ENCODE assay signal across 18 cellular contexts in genomic region chr22:36125994-36126531, GRCh38. TPM values are rescaled to one million over a fixed set of nuclear protein-coding genes. Genes with fewer than 3 reads are reported as not detected.
DNase-seq lines count a peak whose midpoint lies in the region; ATAC-seq, FAIRE-seq and TF ChIP-seq lines count a peak whose summit lies in the region.
"Had no signal": no experiment of that assay in that cellular context is flagged by ENCODE, and none has a peak within 500 bp of the region (broad histone marks: within the 10 kb centered on the region; RNA-seq: fewer than 3 reads in every experiment).

No MANE protein-coding gene starts in this region.

- H3K14ac ChIP-seq in IMR-90 (replicated peaks; ENCODE audit: low read depth, low read length) = no peak overlapping the region
- H3K14ac ChIP-seq in H9 (ENCODE audit: insufficient read depth, low read length) = no peak overlapping the region

- H3K36me3 Mint-ChIP-seq in H9 (ENCODE audit: insufficient read depth in 1 of 3, low read depth in 3 of 3) = no peaks in the 10 kb centered on the region
- H3K36me3 Mint-ChIP-seq: CD4-positive, alpha-beta memory T cell had no signal

- no peak overlapping the region for H4K91ac ChIP-seq in IMR-90 (ENCODE audit: insufficient read depth, low read depth, low read length)
- H4K91ac ChIP-seq in H9 (ENCODE audit: insufficient read length, low read depth, low read length) = no peak overlapping the region

- ATAC-seq in A549 = no peak
- no peak for ATAC-seq in IMR-90 (ENCODE audit: low read depth)
- ATAC-seq in K562 = no peak
- ATAC-seq: GM23338 had no signal

- no peak overlapping the region for H3K27ac Mint-ChIP-seq in H9
- H3K27ac Mint-ChIP-seq: CD4-positive, alpha-beta memory T cell; GM23338 had no signal

- POLR2A ChIA-PET in A549 (lab: Yijun Ruan, JAX) (no interaction called here), IMR-90 (lab: Charles Lee; ENCODE audit: unreplicated experiment) (no interaction called here), K562 (lab: Yijun Ruan, JAX) (no interaction called here)

- TF ChIP-seq RAD21 in A549 (conservative IDR thresholded peaks at IDR 0.05 in 1 of 2, IDR thresholded peaks at IDR 0.05 in 1 of 2) = no peak
- no peak for TF ChIP-seq RAD21 in IMR-90 (IDR thresholded peaks at IDR 0.05; ENCODE audit: low read length)
- no peak for TF ChIP-seq RAD21 in K562 (CRISPR knock-in tag; conservative IDR thresholded peaks at IDR 0.05 in 1 of 2, IDR thresholded peaks at IDR 0.05 in 1 of 2)

- dilution Hi-C loops in IMR-90 (cut with HindIII; ENCODE audit: low sequenced_read_pairs, unreplicated experiment) = no loop called here

- H2BK12ac ChIP-seq in H9 (ENCODE audit: insufficient read length, low read depth, low read length) = no peak overlapping the region

- no CpG with 5 or more reads among the region's 1 CpG for WGBS in A549 (ENCODE audit: missing lambda C conversion rate)
- no CpG with 5 or more reads among the region's 1 CpG for WGBS in IMR-90 (ENCODE audit: extremely low coverage in 2 of 2, insufficient read length in 1 of 2), 2 experiments
- 22% methylated on average over 1 of the region's 1 CpG for WGBS in K562 (ENCODE audit: insufficient coverage, low coverage, missing lambda C conversion rate)
- no CpG with 5 or more reads among the region's 1 CpG for WGBS in H9 (ENCODE audit: extremely low coverage, insufficient read length, low lambda C conversion rate)

- CTCF ChIA-PET in A549 (lab: Yijun Ruan, JAX) = interaction anchor here (0.7 to 3.0 kb wide), 5 partner anchors 11 to 695 kb away, joined by 3 to 16 read pairs (median 10); no protein-coding TSS in a partner anchor
- CTCF ChIA-PET in IMR-90 (lab: Yijun Ruan, JAX) = no interaction called here
- CTCF ChIA-PET in K562 (lab: Yijun Ruan, JAX; ENCODE audit: low intra/inter-chr PET ratio) = no interaction called here

- H3K4ac ChIP-seq in IMR-90 (ENCODE audit: low read depth, low read length) = no peak overlapping the region
- no peak overlapping the region for H3K4ac ChIP-seq in H9 (ENCODE audit: low read depth, low read length)

- H3K4me1 ChIP-seq in A549 = peaks cover 6% of the 10 kb centered on the region
- no peaks in the 10 kb centered on the region for H3K4me1 ChIP-seq in IMR-90 (ENCODE audit: control insufficient read depth, insufficient read depth, low read length)
- H3K4me1 ChIP-seq in K562 (replicated peaks in 1 of 2; ENCODE audit: control insufficient read depth in 2 of 2, insufficient read depth in 2 of 2, low read length in 2 of 2) = peaks cover 2 to 9% of the 10 kb centered on the region in 2 experiments; a peak in 4 of 5 replicates
- H3K4me1 ChIP-seq in H9 (ENCODE audit: insufficient read depth, low read length) = 0 out of 2 replicates have a peak, but pooled peaks cover 3% of the 10 kb centered on the region

- H3K27ac ChIP-seq in A549 (no peak overlapping the region), IMR-90 (ENCODE audit: insufficient read depth, low read length) (no peak overlapping the region), K562 (ENCODE audit: extremely low read depth, low read depth, low read length) (no peak overlapping the region), H9 (ENCODE audit: insufficient read length, low read depth, low read length) (no peak overlapping the region)

- H3K9me3 Mint-ChIP-seq in H9 = no peaks in the 10 kb centered on the region; a peak in 1 of 5 replicates
- H3K9me3 Mint-ChIP-seq: GM23338 had no signal

- H3K9me3 ChIP-seq in A549 = no peaks in the 10 kb centered on the region
- H3K9me3 ChIP-seq in IMR-90 (ENCODE audit: control insufficient read depth, insufficient read depth, low read length) = no peaks in the 10 kb centered on the region
- no peaks in the 10 kb centered on the region for H3K9me3 ChIP-seq in K562 (replicated peaks; ENCODE audit: control insufficient read depth, insufficient read depth, low read depth, low read length)
- no peaks in the 10 kb centered on the region for H3K9me3 ChIP-seq in H9 (ENCODE audit: control insufficient read depth, low read depth, low read length)
- H3K9me3 ChIP-seq: HAP-1 had no signal

- FAIRE-seq in A549 (lab: Jason Lieb, UNC) (no peak), K562 (lab: Jason Lieb, UNC) (no peak)
- FAIRE-seq: GM18507 had no signal

- BruUV-seq in IMR-90 (replicated peaks; lab: Mats Ljungman, UMichigan) (no TSS peak), K562 (replicated peaks; lab: Mats Ljungman, UMichigan) (no TSS peak)

- H3K4me3 ChIP-seq in A549 = no peak overlapping the region
- no peak overlapping the region for H3K4me3 ChIP-seq in IMR-90 (ENCODE audit: insufficient read depth, low read depth, low read length)
- no peak overlapping the region for H3K4me3 ChIP-seq in K562
- H3K4me3 ChIP-seq: GM23338, HAP-1 had no signal

- TF ChIP-seq CTCF in A549 (IDR thresholded peaks at IDR 0.05) = no peak
- no peak for TF ChIP-seq CTCF in IMR-90 (conservative IDR thresholded peaks at IDR 0.05; ENCODE audit: low read depth, low read length)
- no peak for TF ChIP-seq CTCF in K562 (IDR thresholded peaks at IDR 0.05 in 2 of 3, conservative IDR thresholded peaks at IDR 0.05 in 1 of 3; ENCODE audit: insufficient read depth in 2 of 3, low read depth in 1 of 3, low read length in 3 of 3)
- TF ChIP-seq CTCF in H9 (conservative IDR thresholded peaks at IDR 0.05) = no peak

- H3K79me2 ChIP-seq in K562 (ENCODE audit: control insufficient read depth, insufficient read depth, low read length) = no peaks in the 10 kb centered on the region
- H3K79me2 ChIP-seq in H9 (ENCODE audit: insufficient read depth, low read length) = no peaks in the 10 kb centered on the region

- no peak overlapping the region for H3K9ac ChIP-seq in IMR-90 (ENCODE audit: low read depth, low read length)
- H3K9ac ChIP-seq in K562 (ENCODE audit: insufficient read depth in 1 of 2, low read depth in 2 of 2, low read length in 2 of 2) = no peak overlapping the region
- no peak overlapping the region for H3K9ac ChIP-seq in H9 (ENCODE audit: extremely low read depth, insufficient read length, low read length)

- H4K5ac ChIP-seq in IMR-90 (ENCODE audit: low read depth, low read length) (no peak overlapping the region), H9 (ENCODE audit: insufficient read length, low read depth, low read length) (no peak overlapping the region)

- TF ChIP-seq EP300 in A549 (IDR thresholded peaks at IDR 0.05) = no peak
- no peak for TF ChIP-seq EP300 in K562 (IDR thresholded peaks at IDR 0.05; ENCODE audit: low read length)

- H3K27me3 Mint-ChIP-seq in H9 (ENCODE audit: low read depth) = peaks cover 43% of the 10 kb centered on the region
- H3K27me3 Mint-ChIP-seq: CD4-positive, alpha-beta memory T cell had no signal

- in situ Hi-C loops in IMR-90 (cut with MboI; ENCODE audit: low sequenced_read_pairs) = loop anchor here (10.0 kb wide), 3 partner anchors 501 to 771 kb away; no protein-coding TSS in a partner anchor
- in situ Hi-C loops in K562 (cut with MboI) = loop anchor here (10.0 kb wide), 2 partner anchors 511 to 771 kb away; partner anchors contain the start of gene MB

- no peak overlapping the region for H4K8ac ChIP-seq in IMR-90 (ENCODE audit: low read depth in 2 of 2, low read length in 2 of 2)
- H4K8ac ChIP-seq in H9 (replicated peaks; ENCODE audit: insufficient read length, low read depth, low read length) = no peak overlapping the region

- H3T11ph ChIP-seq in H9 (ENCODE audit: low read length) = no peak overlapping the region

- H3K27me3 ChIP-seq in IMR-90 (ENCODE audit: control insufficient read depth, insufficient read depth, low read length) = peaks cover 14% of the 10 kb centered on the region
- H3K27me3 ChIP-seq in K562 (ENCODE audit: control insufficient read depth in 2 of 2, insufficient read depth in 2 of 2, low read length in 2 of 2) = peaks cover 18 to 34% of the 10 kb centered on the region in 2 experiments
- H3K27me3 ChIP-seq in H9 (ENCODE audit: insufficient read depth, low read length) = no peaks in the 10 kb centered on the region

- H3K79me1 ChIP-seq in IMR-90 (ENCODE audit: low read depth in 1 of 2, low read length in 2 of 2) = no peaks in the 10 kb centered on the region
- H3K79me1 ChIP-seq in H9 (ENCODE audit: insufficient read depth, low read depth, low read length, poor library complexity, severe bottlenecking) = no peaks in the 10 kb centered on the region

- H3K4me3 Mint-ChIP-seq in H9 = no peak overlapping the region
- H3K4me3 Mint-ChIP-seq: CD4-positive, alpha-beta memory T cell; GM23338 had no signal

- TF ChIP-seq POLR2A in A549 (IDR thresholded peaks at IDR 0.05; ENCODE audit: low read length) (no peak), IMR-90 (IDR thresholded peaks at IDR 0.05; ENCODE audit: low read depth, low read length) (no peak), K562 (conservative IDR thresholded peaks at IDR 0.05) (no peak)

- peak overlapping the region; percentile 68 for H2AK9ac ChIP-seq in IMR-90 (replicated peaks; ENCODE audit: low read depth, low read length, poor library complexity)

- no peak overlapping the region for H2BK20ac ChIP-seq in IMR-90 (ENCODE audit: low read depth, low read length)
- no peak overlapping the region for H2BK20ac ChIP-seq in H9 (ENCODE audit: low read depth, low read length, poor library complexity, severe bottlenecking)

- H3K23ac ChIP-seq in IMR-90 (ENCODE audit: low read depth, low read length) = no peak overlapping the region
- no peak overlapping the region for H3K23ac ChIP-seq in H9 (ENCODE audit: insufficient read length, low read depth, low read length)

- H3K9me1 ChIP-seq in IMR-90 (ENCODE audit: insufficient read depth, low read length) = no peaks in the 10 kb centered on the region; the same call in 1 of the 2 replicates
- no peaks in the 10 kb centered on the region for H3K9me1 ChIP-seq in K562 (ENCODE audit: control insufficient read depth, insufficient read depth, low read length)

- H2AFZ ChIP-seq in IMR-90 (replicated peaks; ENCODE audit: low read length, poor library complexity) (no peak overlapping the region), K562 (ENCODE audit: low read depth, low read length) (no peak overlapping the region), H9 (ENCODE audit: low read length) (no peak overlapping the region)
- H2AFZ ChIP-seq: GM23338 had no signal

- no peak for DNase-seq in A549 (ENCODE audit: low read depth in 1 of 2, low spot score in 1 of 2)
- no peak for DNase-seq in IMR-90
- no peak for DNase-seq in K562 (ENCODE audit: extremely low read depth in 1 of 4, low spot score in 3 of 4)
- DNase-seq in posterior vena cava (ENCODE audit: low spot score) = no peak
- no peak for DNase-seq in dedifferentiated amniotic fluid mesenchymal stem cell (ENCODE audit: extremely low spot score)
- no peak for DNase-seq in H9
- DNase-seq: 8988T; C1 segment of cervical spinal cord; Calu3; CD4-positive, alpha-beta memory T cell; COR-L47; DMS79 treated with DMSO at 0.1 percent for 48 hours; GF-D8 had no signal

- peaks cover 20% of the 10 kb centered on the region in 2 experiments for H3K4me1 Mint-ChIP-seq in H9

- no peak overlapping the region for H3K18ac ChIP-seq in IMR-90 (ENCODE audit: low read depth, low read length)
- no peak overlapping the region for H3K18ac ChIP-seq in H9 (ENCODE audit: insufficient read length, low read depth, low read length)

- H2AK5ac ChIP-seq in IMR-90 (ENCODE audit: low read depth, low read length) (no peak overlapping the region), H9 (ENCODE audit: insufficient read length, low read length) (no peak overlapping the region)

- H3K56ac ChIP-seq in IMR-90 (ENCODE audit: extremely low read depth, insufficient read depth, low read length) (no peak overlapping the region), H9 (ENCODE audit: insufficient read length, low read depth, low read length) (no peak overlapping the region)

- no peaks in the 10 kb centered on the region for H3K23me2 ChIP-seq in H9 (ENCODE audit: insufficient read length, low read depth, low read length, poor library complexity, severe bottlenecking)

- H2BK5ac ChIP-seq in IMR-90 (ENCODE audit: low read depth, low read length, poor library complexity, severe bottlenecking) (no peak overlapping the region), H9 (ENCODE audit: insufficient read length, low read length) (no peak overlapping the region)

- intact Hi-C loops in IMR-90 (cut with micrococcal nuclease) (loop anchor here (2.0 kb wide), 2 partner anchors 695 to 775 kb away; no protein-coding TSS in a partner anchor), K562 (cut with micrococcal nuclease) (loop anchor here (2.0 kb wide), 2 partner anchors 59 to 499 kb away; no protein-coding TSS in a partner anchor), posterior vena cava (cut with DNase I) (loop anchor here in 1 of 2 donors (10.0 kb wide), 1 partner anchor 691 kb away; no protein-coding TSS in a partner anchor)

- H2BK120ac ChIP-seq in IMR-90 (ENCODE audit: low read depth, low read length) (no peak overlapping the region), H9 (ENCODE audit: low read depth, low read length, poor library complexity, severe bottlenecking) (no peak overlapping the region)

- H3K4me2 ChIP-seq in A549 = no peak overlapping the region
- no peak overlapping the region for H3K4me2 ChIP-seq in IMR-90 (ENCODE audit: low read depth, low read length)
- no peak overlapping the region for H3K4me2 ChIP-seq in K562 (ENCODE audit: insufficient read depth, low read length)
- no peak overlapping the region for H3K4me2 ChIP-seq in H9 (ENCODE audit: insufficient read depth, insufficient read length, low read length)
- H3K4me2 ChIP-seq: GM23338 had no signal

- H3K36me3 ChIP-seq in IMR-90 (ENCODE audit: control insufficient read depth, insufficient read depth, low read length) (no peaks in the 10 kb centered on the region), K562 (ENCODE audit: control insufficient read depth, insufficient read depth, low read length) (no peaks in the 10 kb centered on the region)
- H3K36me3 ChIP-seq: HAP-1 had no signal

- H4K20me1 ChIP-seq in IMR-90 (ENCODE audit: insufficient read depth, low read length) (no peaks in the 10 kb centered on the region), K562 (replicated peaks; ENCODE audit: control insufficient read depth, insufficient read depth, low read length) (no peaks in the 10 kb centered on the region), H9 (ENCODE audit: control insufficient read depth, insufficient read depth, insufficient read length) (no peaks in the 10 kb centered on the region)

- H2BK15ac ChIP-seq in IMR-90 (ENCODE audit: low read depth, low read length) = no peak overlapping the region
- H2BK15ac ChIP-seq in H9 (ENCODE audit: low read depth, low read length) = no peak overlapping the region

RNA-seq across cellular contexts. Expression of gene APOL3, which starts 34.5 kb away (rescaled TPM):
- not detected in 2 replicates for polyA plus RNA-seq in A549 (2011; rRNA removed)
- polyA plus RNA-seq in A549 (2012; cell fraction: cytosol; rRNA removed) = not detected in 2 replicates
- polyA plus RNA-seq in A549 (2012; cell fraction: nucleus; rRNA removed) = not detected in 2 replicates
- not detected in 3 replicates for polyA plus RNA-seq in A549 (2017; fragmentation: RNase III; extraction: RNeasy Plus Mini Kit Qiagen cat#74134 plus additional on column Dnase treatment)
- not detected in 2 replicates for polyA minus RNA-seq in A549 (2011; rRNA and poly(A)+ RNA removed)
- 1.7 and 2.3 TPM in 2 replicates for total RNA-seq in IMR-90 (2012; rRNA removed)
- 0.72 and 1.4 TPM in 2 replicates for polyA plus RNA-seq in IMR-90 (2012; rRNA removed)
- 0.84 and 1.4 TPM in 2 replicates for polyA plus RNA-seq in IMR-90 (2012; cell fraction: cytosol; rRNA removed)
- 1.4 and 2.2 TPM in 2 replicates for polyA plus RNA-seq in IMR-90 (2012; cell fraction: nucleus; rRNA removed; ENCODE audit: low replicate concordance)
- 1.7 TPM in 2 replicates for total RNA-seq in K562 (2011; cell fraction: chromatin; rRNA removed; ENCODE audit: low replicate concordance)
- 0.50 and 0.53 TPM in 2 replicates for total RNA-seq in K562 (2011; cell fraction: nucleolus; rRNA removed)
- total RNA-seq in K562 (2011; cell fraction: nucleoplasm; rRNA removed) = not detected in 2 replicates
- 0.69 TPM in 1 of 2 replicates, not detected in the other for total RNA-seq in K562 (2014; rRNA removed)
- 0.33 and 0.73 TPM in 2 replicates for total RNA-seq in K562 (2014; rRNA removed; fragmentation: Illumina TruSeq; extraction: Trizol)
- total RNA-seq in K562 (2015; rRNA removed; fragmentation: Illumina TruSeq; extraction: Trizol) = 0.25 and 0.38 TPM in 2 replicates
- 0.67 and 1.1 TPM in 2 replicates for total RNA-seq in K562 (2021)
- polyA plus RNA-seq in K562 (2011; rRNA removed) = 0.32 and 0.54 TPM in 2 replicates
- polyA plus RNA-seq in K562 (2011; cell fraction: cytosol; rRNA removed) = 0.04 and 0.09 TPM in 2 replicates
- 0.11 and 0.75 TPM in 2 replicates for polyA plus RNA-seq in K562 (2011; cell fraction: nucleus; rRNA removed)
- polyA plus RNA-seq in K562 (2012) = 0.66 and 2.7 TPM in 2 replicates
- polyA plus RNA-seq in K562 (2014; fragmentation: Illumina TruSeq; extraction: Trizol) = 0.87 and 1.1 TPM in 2 replicates
- polyA plus RNA-seq in K562 (2014; fragmentation: Nextera tagmentation; extraction: Ambion mirVana) = under 1 TPM; 0.25 to 0.80 TPM
- polyA plus RNA-seq in K562 (2014; rRNA removed) = 0.18 and 0.93 TPM in 2 replicates
- polyA minus RNA-seq in K562 (2011; rRNA and poly(A)+ RNA removed) = 0.21 and 0.35 TPM in 2 replicates
- polyA minus RNA-seq in K562 (2011; cell fraction: cytosol; rRNA and poly(A)+ RNA removed) = not detected in 2 replicates
- 0.54 TPM in 1 of 2 replicates, not detected in the other for polyA minus RNA-seq in K562 (2011; cell fraction: nucleus; rRNA and poly(A)+ RNA removed)
- 10 to 100 TPM; 54.5 to 69.2 TPM for total RNA-seq in posterior vena cava
- 0.13 TPM in 1 of 2 replicates, not detected in the other for total RNA-seq in H9 (2021)
- total RNA-seq: A673, G401, GM23338 had no signal
- polyA plus RNA-seq: GM23338 had no signal

Comparison
In these comparisons a context has a peak if more than half of its experiments do, and no peak if none do; other contexts are left out.
1. RNA of gene APOL3, which starts 34.5 kb away (total RNA-seq): 54.5 to 69.2 TPM in posterior vena cava; 1.7 to 2.3 TPM in IMR-90, 0.25 to 1.7 TPM in K562 and 0.13 TPM in H9; every median in the first group is over 10 times any median in the second.
2. Of the 35 proteins assayed by ChIP-seq in both K562 and A549: peak only in K562: none; only in A549: none; in both: ZFP36; in neither: 34.